ENCODE assay signal across 21 cellular contexts in genomic region chr5:127419858-127420257, GRCh38.
"Had no signal": no experiment of that assay in that cellular context is flagged by ENCODE, and none has a peak within 500 bp of the region (broad histone marks: within the 10 kb centered on the region; RNA-seq: fewer than 3 reads in every experiment).

No MANE protein-coding gene starts in this region.

- ATAC-seq: effector memory CD8-positive, alpha-beta T cell; gastroesophageal sphincter; left cardiac atrium; lower lobe of right lung; natural killer cell; pancreas; right cardiac atrium; stimulated activated effector memory CD8-positive, alpha-beta T cell treated with anti-CD3 and anti-CD28 coated beads, Interleukin-12 subunit alpha, Interleukin-12 subunit beta, amount 100 ng/mL, for 72 hours; stimulated activated naive CD8-positive, alpha-beta T cell treated with anti-CD3 and anti-CD28 coated beads, Interleukin-15, Interleukin-2, amounts not matched to agents 100 U/mL and 50 U/mL, for 24 hours; upper lobe of right lung had no signal

- FAIRE-seq: keratinocyte, pancreas, small intestine had no signal

- H3K27me3 ChIP-seq: esophagus muscularis mucosa, gastroesophageal sphincter, pancreas, testis, tibial nerve, upper lobe of right lung, vagina had no signal

- H3K27ac ChIP-seq: epithelial cell of prostate, esophagus muscularis mucosa, gastroesophageal sphincter, left ventricle myocardium inferior, lower lobe of right lung, pancreas, testis, tibial nerve, upper lobe of right lung, vagina had no signal

- DNase-seq: effector memory CD8-positive, alpha-beta T cell; glutamatergic neuron; immature natural killer cell; left cardiac atrium; left ventricle myocardium inferior; lower lobe of right lung; natural killer cell; right cardiac atrium; small intestine; stimulated activated CD4-positive, alpha-beta T cell treated with anti-CD3 and anti-CD28 coated beads, Interleukin-2, amount 100 ng/mL, for 48 hours; stimulated activated naive CD8-positive, alpha-beta T cell treated with anti-CD3 and anti-CD28 coated beads, Interleukin-15, Interleukin-2, amounts not matched to agents 100 U/mL and 50 U/mL, for 24 hours; testis; upper lobe of right lung had no signal

- H3K36me3 ChIP-seq: esophagus muscularis mucosa, gastroesophageal sphincter, left ventricle myocardium inferior, lower lobe of right lung, pancreas, tibial nerve, upper lobe of right lung, vagina had no signal

- H3K4me1 ChIP-seq: esophagus muscularis mucosa, gastroesophageal sphincter, lower lobe of right lung, pancreas, testis, upper lobe of right lung, vagina had no signal

- H3K9me3 ChIP-seq: esophagus muscularis mucosa, gastroesophageal sphincter, left ventricle myocardium inferior, lower lobe of right lung, pancreas, testis, tibial nerve, upper lobe of right lung, vagina had no signal

- H3K4me3 ChIP-seq: esophagus muscularis mucosa, gastroesophageal sphincter, left ventricle myocardium inferior, lower lobe of right lung, pancreas, testis, tibial nerve, upper lobe of right lung, vagina had no signal
